ENCODE assay signal across 1 cellular context in the genomic region with DNA sequence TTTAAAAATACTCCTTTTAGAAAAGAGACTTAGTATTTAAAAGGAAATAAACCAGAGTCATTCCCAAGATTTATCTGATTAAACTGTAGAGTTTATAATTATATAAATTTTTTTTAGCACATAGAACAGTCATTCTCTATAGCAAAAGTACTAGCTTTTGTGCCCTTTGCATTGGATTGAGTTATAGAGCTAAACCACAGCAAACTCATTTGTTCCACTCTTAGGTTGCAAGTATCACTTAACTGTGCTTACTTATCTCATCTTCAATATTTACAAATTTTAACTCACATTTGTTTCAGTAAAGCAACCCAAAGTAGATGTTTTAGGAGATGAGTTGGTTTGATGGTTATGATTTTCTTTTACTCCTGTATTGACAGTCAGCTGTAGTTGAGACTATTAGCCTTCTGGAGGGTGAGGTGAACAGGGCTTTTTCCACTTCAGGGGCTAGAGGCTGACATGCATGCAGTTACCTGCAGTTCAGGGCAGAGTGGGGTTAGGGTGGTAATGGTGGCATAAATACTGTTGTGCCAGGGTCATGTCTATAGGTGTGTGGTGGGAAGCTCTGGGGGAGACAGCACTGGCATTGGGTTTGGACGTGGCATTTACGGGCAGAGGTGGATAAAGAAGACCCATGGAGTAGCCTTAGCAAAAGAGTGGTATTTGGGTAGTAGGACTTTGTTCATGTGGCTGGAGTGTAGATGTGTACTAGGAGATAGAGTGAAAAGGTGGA.
TF ChIP-seq lines count a peak whose summit lies in the region.

No MANE protein-coding gene starts in this region.

TF ChIP-seq in WTC11, 78 proteins besides CTCF, POLR2A, EP300 and RAD21 (continued from another document):
- TF ChIP-seq, protein P1, sequence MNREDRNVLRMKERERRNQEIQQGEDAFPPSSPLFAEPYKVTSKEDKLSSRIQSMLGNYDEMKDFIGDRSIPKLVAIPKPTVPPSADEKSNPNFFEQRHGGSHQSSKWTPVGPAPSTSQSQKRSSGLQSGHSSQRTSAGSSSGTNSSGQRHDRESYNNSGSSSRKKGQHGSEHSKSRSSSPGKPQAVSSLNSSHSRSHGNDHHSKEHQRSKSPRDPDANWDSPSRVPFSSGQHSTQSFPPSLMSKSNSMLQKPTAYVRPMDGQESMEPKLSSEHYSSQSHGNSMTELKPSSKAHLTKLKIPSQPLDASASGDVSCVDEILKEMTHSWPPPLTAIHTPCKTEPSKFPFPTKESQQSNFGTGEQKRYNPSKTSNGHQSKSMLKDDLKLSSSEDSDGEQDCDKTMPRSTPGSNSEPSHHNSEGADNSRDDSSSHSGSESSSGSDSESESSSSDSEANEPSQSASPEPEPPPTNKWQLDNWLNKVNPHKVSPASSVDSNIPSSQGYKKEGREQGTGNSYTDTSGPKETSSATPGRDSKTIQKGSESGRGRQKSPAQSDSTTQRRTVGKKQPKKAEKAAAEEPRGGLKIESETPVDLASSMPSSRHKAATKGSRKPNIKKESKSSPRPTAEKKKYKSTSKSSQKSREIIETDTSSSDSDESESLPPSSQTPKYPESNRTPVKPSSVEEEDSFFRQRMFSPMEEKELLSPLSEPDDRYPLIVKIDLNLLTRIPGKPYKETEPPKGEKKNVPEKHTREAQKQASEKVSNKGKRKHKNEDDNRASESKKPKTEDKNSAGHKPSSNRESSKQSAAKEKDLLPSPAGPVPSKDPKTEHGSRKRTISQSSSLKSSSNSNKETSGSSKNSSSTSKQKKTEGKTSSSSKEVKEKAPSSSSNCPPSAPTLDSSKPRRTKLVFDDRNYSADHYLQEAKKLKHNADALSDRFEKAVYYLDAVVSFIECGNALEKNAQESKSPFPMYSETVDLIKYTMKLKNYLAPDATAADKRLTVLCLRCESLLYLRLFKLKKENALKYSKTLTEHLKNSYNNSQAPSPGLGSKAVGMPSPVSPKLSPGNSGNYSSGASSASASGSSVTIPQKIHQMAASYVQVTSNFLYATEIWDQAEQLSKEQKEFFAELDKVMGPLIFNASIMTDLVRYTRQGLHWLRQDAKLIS (CRISPR knock-in tag; IDR thresholded peaks at IDR 0.05; ENCODE audit: borderline replicate concordance) = no peak
- no peak for TF ChIP-seq JAZF1 (CRISPR knock-in tag; IDR thresholded peaks at IDR 0.05)
- no peak for TF ChIP-seq ZNF512 (CRISPR knock-in tag; IDR thresholded peaks at IDR 0.05; ENCODE audit: borderline replicate concordance)
- TF ChIP-seq ZNF423 (CRISPR knock-in tag; IDR thresholded peaks at IDR 0.05) = no peak
- no peak for TF ChIP-seq MAX (CRISPR knock-in tag; IDR thresholded peaks at IDR 0.05)
- no peak for TF ChIP-seq CBFB (CRISPR knock-in tag; IDR thresholded peaks at IDR 0.05; ENCODE audit: low read depth)
- no peak for TF ChIP-seq NR3C1 (CRISPR knock-in tag; conservative IDR thresholded peaks at IDR 0.05; ENCODE audit: low read depth)
- no peak for TF ChIP-seq TEAD4 (CRISPR knock-in tag; IDR thresholded peaks at IDR 0.05)
- TF ChIP-seq IRF1 (CRISPR knock-in tag; IDR thresholded peaks at IDR 0.05) = no peak
- TF ChIP-seq GRHL2 (CRISPR knock-in tag; IDR thresholded peaks at IDR 0.05; ENCODE audit: insufficient replicate concordance, severe bottlenecking) = no peak
- TF ChIP-seq, protein P2, sequence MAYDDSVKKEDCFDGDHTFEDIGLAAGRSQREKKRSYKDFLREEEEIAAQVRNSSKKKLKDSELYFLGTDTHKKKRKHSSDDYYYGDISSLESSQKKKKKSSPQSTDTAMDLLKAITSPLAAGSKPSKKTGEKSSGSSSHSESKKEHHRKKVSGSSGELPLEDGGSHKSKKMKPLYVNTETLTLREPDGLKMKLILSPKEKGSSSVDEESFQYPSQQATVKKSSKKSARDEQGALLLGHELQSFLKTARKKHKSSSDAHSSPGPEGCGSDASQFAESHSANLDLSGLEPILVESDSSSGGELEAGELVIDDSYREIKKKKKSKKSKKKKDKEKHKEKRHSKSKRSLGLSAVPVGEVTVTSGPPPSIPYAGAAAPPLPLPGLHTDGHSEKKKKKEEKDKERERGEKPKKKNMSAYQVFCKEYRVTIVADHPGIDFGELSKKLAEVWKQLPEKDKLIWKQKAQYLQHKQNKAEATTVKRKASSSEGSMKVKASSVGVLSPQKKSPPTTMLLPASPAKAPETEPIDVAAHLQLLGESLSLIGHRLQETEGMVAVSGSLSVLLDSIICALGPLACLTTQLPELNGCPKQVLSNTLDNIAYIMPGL (CRISPR knock-in tag; IDR thresholded peaks at IDR 0.05) = no peak
- TF ChIP-seq, protein P3, sequence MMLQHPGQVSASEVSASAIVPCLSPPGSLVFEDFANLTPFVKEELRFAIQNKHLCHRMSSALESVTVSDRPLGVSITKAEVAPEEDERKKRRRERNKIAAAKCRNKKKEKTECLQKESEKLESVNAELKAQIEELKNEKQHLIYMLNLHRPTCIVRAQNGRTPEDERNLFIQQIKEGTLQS (CRISPR knock-in tag; conservative IDR thresholded peaks at IDR 0.05) = no peak
TF ChIP-seq in WTC11: peak in this region for 0.
